1 cellular context compared by ENCODE assay signal in the genomic region with DNA sequence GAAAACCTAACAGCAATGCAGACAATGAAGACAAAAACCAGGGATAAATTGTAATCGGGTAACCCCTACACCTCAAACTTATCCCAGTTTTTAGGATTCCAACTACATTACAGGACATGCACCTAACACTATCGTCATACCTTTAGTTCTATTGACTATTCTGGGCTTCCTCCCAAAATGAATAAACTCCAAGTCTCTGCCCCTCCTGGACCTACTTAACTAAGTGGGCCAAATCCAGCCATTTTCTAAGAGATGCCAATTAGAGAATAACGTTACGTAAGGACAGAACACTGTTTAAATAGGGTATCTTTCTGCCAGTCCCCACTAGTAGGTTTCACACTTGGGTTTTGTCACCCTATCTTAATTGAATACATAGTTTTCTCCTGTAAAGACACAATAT.
TF ChIP-seq lines count a peak whose summit lies in the region.

No MANE protein-coding gene starts in this region.

TF ChIP-seq in WTC11, 78 proteins besides CTCF, POLR2A, EP300 and RAD21 (continued from another document):
- TF ChIP-seq, protein P1, sequence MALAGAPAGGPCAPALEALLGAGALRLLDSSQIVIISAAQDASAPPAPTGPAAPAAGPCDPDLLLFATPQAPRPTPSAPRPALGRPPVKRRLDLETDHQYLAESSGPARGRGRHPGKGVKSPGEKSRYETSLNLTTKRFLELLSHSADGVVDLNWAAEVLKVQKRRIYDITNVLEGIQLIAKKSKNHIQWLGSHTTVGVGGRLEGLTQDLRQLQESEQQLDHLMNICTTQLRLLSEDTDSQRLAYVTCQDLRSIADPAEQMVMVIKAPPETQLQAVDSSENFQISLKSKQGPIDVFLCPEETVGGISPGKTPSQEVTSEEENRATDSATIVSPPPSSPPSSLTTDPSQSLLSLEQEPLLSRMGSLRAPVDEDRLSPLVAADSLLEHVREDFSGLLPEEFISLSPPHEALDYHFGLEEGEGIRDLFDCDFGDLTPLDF (CRISPR knock-in tag; IDR thresholded peaks at IDR 0.05): no peak
- TF ChIP-seq TCF7 (CRISPR knock-in tag; IDR thresholded peaks at IDR 0.05; ENCODE audit: low read depth): no peak
- TF ChIP-seq, protein P2, sequence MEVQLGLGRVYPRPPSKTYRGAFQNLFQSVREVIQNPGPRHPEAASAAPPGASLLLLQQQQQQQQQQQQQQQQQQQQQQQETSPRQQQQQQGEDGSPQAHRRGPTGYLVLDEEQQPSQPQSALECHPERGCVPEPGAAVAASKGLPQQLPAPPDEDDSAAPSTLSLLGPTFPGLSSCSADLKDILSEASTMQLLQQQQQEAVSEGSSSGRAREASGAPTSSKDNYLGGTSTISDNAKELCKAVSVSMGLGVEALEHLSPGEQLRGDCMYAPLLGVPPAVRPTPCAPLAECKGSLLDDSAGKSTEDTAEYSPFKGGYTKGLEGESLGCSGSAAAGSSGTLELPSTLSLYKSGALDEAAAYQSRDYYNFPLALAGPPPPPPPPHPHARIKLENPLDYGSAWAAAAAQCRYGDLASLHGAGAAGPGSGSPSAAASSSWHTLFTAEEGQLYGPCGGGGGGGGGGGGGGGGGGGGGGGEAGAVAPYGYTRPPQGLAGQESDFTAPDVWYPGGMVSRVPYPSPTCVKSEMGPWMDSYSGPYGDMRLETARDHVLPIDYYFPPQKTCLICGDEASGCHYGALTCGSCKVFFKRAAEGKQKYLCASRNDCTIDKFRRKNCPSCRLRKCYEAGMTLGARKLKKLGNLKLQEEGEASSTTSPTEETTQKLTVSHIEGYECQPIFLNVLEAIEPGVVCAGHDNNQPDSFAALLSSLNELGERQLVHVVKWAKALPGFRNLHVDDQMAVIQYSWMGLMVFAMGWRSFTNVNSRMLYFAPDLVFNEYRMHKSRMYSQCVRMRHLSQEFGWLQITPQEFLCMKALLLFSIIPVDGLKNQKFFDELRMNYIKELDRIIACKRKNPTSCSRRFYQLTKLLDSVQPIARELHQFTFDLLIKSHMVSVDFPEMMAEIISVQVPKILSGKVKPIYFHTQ (CRISPR knock-in tag; IDR thresholded peaks at IDR 0.05): no peak
- TF ChIP-seq MXD4 (CRISPR knock-in tag; IDR thresholded peaks at IDR 0.05; ENCODE audit: borderline replicate concordance): no peak
- TF ChIP-seq, protein P3, sequence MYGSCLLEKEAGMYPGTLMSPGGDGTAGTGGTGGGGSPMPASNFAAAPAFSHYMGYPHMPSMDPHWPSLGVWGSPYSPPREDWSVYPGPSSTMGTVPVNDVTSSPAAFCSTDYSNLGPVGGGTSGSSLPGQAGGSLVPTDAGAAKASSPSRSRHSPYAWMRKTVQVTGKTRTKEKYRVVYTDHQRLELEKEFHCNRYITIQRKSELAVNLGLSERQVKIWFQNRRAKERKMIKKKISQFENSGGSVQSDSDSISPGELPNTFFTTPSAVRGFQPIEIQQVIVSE (CRISPR knock-in tag; IDR thresholded peaks at IDR 0.05; ENCODE audit: borderline replicate concordance): no peak
- TF ChIP-seq SMAD4 (CRISPR knock-in tag; IDR thresholded peaks at IDR 0.05): no peak
TF ChIP-seq in WTC11: peak in this region for 0.
